10 cellular contexts compared by ENCODE assay signal in the genomic region with DNA sequence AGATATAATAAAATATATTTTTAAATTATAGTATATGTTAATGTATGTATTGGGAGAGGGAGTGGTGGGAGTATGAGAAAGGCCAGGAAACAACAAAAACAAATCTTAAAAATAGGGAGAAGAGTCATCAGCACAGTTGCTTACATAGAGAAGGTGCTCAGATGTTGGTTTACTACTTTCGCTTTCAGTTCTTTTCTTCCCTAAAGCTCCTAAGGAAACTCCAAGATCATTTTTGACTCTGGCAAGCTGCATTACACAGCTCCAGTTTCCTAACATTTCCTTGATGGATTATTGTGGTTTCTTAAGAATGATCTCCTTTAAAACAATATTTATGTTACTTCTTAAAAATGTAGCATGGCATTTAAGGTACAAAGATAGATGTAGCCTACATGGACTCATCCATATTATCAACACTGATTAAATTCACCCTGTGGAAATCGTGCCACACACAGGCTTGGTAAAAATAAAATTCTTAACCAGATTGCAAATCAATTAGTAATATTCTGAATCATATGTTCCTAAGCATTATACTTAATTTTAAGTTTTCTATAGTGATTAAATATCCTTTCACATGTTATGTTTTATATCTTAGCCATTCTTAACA.
A peak's percentile ranks its signal among the peaks of the same experiment; 100 is the strongest.
DNase-seq lines count a peak whose midpoint lies in the region; ATAC-seq, FAIRE-seq and TF ChIP-seq lines count a peak whose summit lies in the region.
"Had no signal": no experiment of that assay in that cellular context is flagged by ENCODE, and none has a peak within 500 bp of the region (broad histone marks: within the 10 kb centered on the region; RNA-seq: fewer than 3 reads in every experiment).

No MANE protein-coding gene starts in this region.

- H3K79me2 ChIP-seq in keratinocyte (ENCODE audit: control insufficient read depth, insufficient read depth, low read length): no peaks in the 10 kb centered on the region

- dilution Hi-C loops in keratinocyte (cut with MboI; ENCODE audit: extremely low pct_ligation_motif_present, low sequenced_read_pairs): no loop called here

- H3K27me3 ChIP-seq in adipocyte (replicated peaks; ENCODE audit: control insufficient read depth, insufficient read depth, low read length): no peaks in the 10 kb centered on the region
- H3K27me3 ChIP-seq in keratinocyte (ENCODE audit: control insufficient read depth, extremely low read depth, insufficient read depth, low read length): no peaks in the 10 kb centered on the region

- DNase-seq in A172 (ENCODE audit: low spot score) (peak; percentile 39), GM03348 (ENCODE audit: low spot score) (peak; percentile 16), adipocyte (ENCODE audit: low read depth) (peak; percentile 69), keratinocyte (ENCODE audit: low read depth, low spot score) (no peak), cortex of kidney (lab: John Stamatoyannopoulos, UW) (no peak), germinal center (ENCODE audit: low spot score) (no peak)
- DNase-seq: effector CD4-positive, alpha-beta T cell; NCI-H510A treated with DMSO at 0.1 percent for 48 hours had no signal

- no peaks in the 10 kb centered on the region for H3K9me1 ChIP-seq in keratinocyte (ENCODE audit: control insufficient read depth, extremely low read depth, insufficient read depth, low read length)

- H3K9ac ChIP-seq in adipocyte (ENCODE audit: low read length): peak overlapping the region; percentile 62
- no peak overlapping the region for H3K9ac ChIP-seq in keratinocyte (ENCODE audit: control insufficient read depth, extremely low read depth, insufficient read depth, low read length)

- H3K4me3 ChIP-seq in adipocyte (ENCODE audit: low read length) (peak overlapping the region; percentile 70), keratinocyte (ENCODE audit: control insufficient read depth in 2 of 3, extremely low read depth in 1 of 3, insufficient read depth in 2 of 3, low read depth in 1 of 3, low read length in 3 of 3) (peak overlapping the region in 2 of 3 experiments; percentile 16 to 48)

- peak overlapping the region; percentile 79 for H2AFZ ChIP-seq in keratinocyte (ENCODE audit: control insufficient read depth, low read length)

- H3K9me3 ChIP-seq in adipocyte (ENCODE audit: control insufficient read depth, low read length) (peaks cover 5% of the 10 kb centered on the region), keratinocyte (ENCODE audit: control insufficient read depth, low read depth, low read length) (no peaks in the 10 kb centered on the region)

- H3K36me3 ChIP-seq in adipocyte (ENCODE audit: control insufficient read depth, insufficient read depth, low read length, severe bottlenecking): no peaks in the 10 kb centered on the region
- H3K36me3 ChIP-seq in keratinocyte (ENCODE audit: control insufficient read depth in 2 of 2, extremely low read depth in 1 of 2, insufficient read depth in 2 of 2, low read length in 2 of 2): no peaks in the 10 kb centered on the region

- H4K20me1 ChIP-seq in keratinocyte (ENCODE audit: control insufficient read depth, extremely low read depth, insufficient read depth, low read length): no peaks in the 10 kb centered on the region

- peak; percentile 41 for FAIRE-seq in keratinocyte (lab: Jason Lieb, UNC)

- no peak for ATAC-seq in GM21526 (IDR thresholded peaks at IDR 0.05; ENCODE audit: low FRiP score, unreplicated experiment)
- ATAC-seq in activated CD4-positive, CD25-positive, alpha-beta regulatory T cell treated with anti-CD3 and anti-CD28 coated beads, Interleukin-2, amount 50 U/mL, for 24 hours: no peak

- H3K27ac ChIP-seq in keratinocyte (ENCODE audit: control insufficient read depth, insufficient read depth, low read length): no peak overlapping the region

- peaks cover 5% of the 10 kb centered on the region for H3K4me1 ChIP-seq in adipocyte (ENCODE audit: control insufficient read depth, insufficient read depth, low read length)
- no peaks in the 10 kb centered on the region for H3K4me1 ChIP-seq in keratinocyte (ENCODE audit: control insufficient read depth, extremely low read depth, insufficient read depth, low read length)

- H3K4me2 ChIP-seq in keratinocyte (ENCODE audit: control insufficient read depth, extremely low read depth, insufficient read depth, low read depth, low read length): peak overlapping the region; percentile 78

- TF ChIP-seq CTCF in keratinocyte (optimal IDR thresholded peaks at IDR 0.05 in 1 of 3, IDR thresholded peaks at IDR 0.05 in 1 of 3, conservative IDR thresholded peaks at IDR 0.05 in 1 of 3; ENCODE audit: extremely low read depth in 1 of 3, insufficient read depth in 2 of 3, low read length in 3 of 3): no peak

Comparison
In these comparisons a context has a peak if more than half of its experiments do, and no peak if none do; other contexts are left out.
1. DNase-seq: peak in A172 (single experiment), GM03348 (single experiment) and adipocyte (single experiment); none in keratinocyte (single experiment), cortex of kidney (single experiment) and germinal center (single experiment).